In the genomic region with DNA sequence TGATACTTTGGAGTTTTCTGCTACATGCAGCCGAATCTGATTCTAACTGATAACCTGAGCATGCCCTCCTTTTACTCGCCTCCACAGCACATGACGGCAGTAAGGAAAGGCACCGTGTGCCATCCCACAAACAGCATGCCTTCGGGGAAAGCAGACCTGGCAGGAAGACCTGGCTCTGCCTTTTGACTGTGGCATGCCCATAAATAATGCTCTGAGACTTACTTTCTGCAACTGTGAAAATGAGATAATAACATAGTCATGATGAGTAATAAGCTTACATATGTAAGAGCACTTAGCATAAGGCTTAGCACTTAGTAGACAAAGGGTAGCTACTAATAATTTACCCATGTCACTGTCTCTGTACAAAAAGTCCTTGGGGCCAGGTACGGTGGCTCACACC, we compare ENCODE assay signal across 1 cellular context.
A peak's percentile ranks its signal among the peaks of the same experiment; 100 is the strongest.
TF ChIP-seq lines count a peak whose summit lies in the region.

No MANE protein-coding gene starts in this region.

TF ChIP-seq in SK-N-SH, 30 proteins besides CTCF, POLR2A, EP300 and RAD21 (continued from another document):
- TF ChIP-seq, protein P1, sequence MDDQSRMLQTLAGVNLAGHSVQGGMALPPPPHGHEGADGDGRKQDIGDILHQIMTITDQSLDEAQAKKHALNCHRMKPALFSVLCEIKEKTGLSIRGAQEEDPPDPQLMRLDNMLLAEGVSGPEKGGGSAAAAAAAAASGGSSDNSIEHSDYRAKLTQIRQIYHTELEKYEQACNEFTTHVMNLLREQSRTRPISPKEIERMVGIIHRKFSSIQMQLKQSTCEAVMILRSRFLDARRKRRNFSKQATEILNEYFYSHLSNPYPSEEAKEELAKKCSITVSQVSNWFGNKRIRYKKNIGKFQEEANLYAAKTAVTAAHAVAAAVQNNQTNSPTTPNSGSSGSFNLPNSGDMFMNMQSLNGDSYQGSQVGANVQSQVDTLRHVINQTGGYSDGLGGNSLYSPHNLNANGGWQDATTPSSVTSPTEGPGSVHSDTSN (IDR thresholded peaks at IDR 0.05): peak; percentile 52
- TF ChIP-seq, protein P2, sequence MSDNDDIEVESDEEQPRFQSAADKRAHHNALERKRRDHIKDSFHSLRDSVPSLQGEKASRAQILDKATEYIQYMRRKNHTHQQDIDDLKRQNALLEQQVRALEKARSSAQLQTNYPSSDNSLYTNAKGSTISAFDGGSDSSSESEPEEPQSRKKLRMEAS (IDR thresholded peaks at IDR 0.05; ENCODE audit: low read depth): peak; percentile 44; the same call in 1 of the 2 replicates
- peak; percentile 7; the same call in 1 of the 2 replicates for TF ChIP-seq FOSL2 (IDR thresholded peaks at IDR 0.05; ENCODE audit: borderline replicate concordance, low read depth)
TF ChIP-seq in SK-N-SH: peak in this region for 3.
